25 cellular contexts compared by ENCODE assay signal in genomic region chr7:135682191-135682590, GRCh38. TPM values are rescaled to one million over a fixed set of nuclear protein-coding genes. Genes with fewer than 3 reads are reported as not detected.
DNase-seq lines count a peak whose midpoint lies in the region; ATAC-seq and TF ChIP-seq lines count a peak whose summit lies in the region.
"Had no signal": no experiment of that assay in that cellular context is flagged by ENCODE, and none has a peak within 500 bp of the region (broad histone marks: within the 10 kb centered on the region; RNA-seq: fewer than 3 reads in every experiment).

No MANE protein-coding gene starts in this region.

- H3K27me3 ChIP-seq in heart left ventricle (no peaks in the 10 kb centered on the region), skeletal muscle tissue (ENCODE audit: control insufficient read depth in 3 of 3, insufficient read depth in 3 of 3, low read length in 3 of 3) (no peaks in the 10 kb centered on the region)
- H3K27me3 ChIP-seq: adrenal gland had no signal

- H3K9me3 ChIP-seq in heart left ventricle = no peaks in the 10 kb centered on the region
- H3K9me3 ChIP-seq in skeletal muscle tissue (ENCODE audit: control insufficient read depth in 3 of 3, low read length in 3 of 3) = no peaks in the 10 kb centered on the region
- H3K9me3 ChIP-seq: adrenal gland had no signal

- H3K9ac ChIP-seq in skeletal muscle tissue (ENCODE audit: low read depth in 1 of 3, low read length in 3 of 3) = no peak overlapping the region

- H3K4me1 ChIP-seq in heart left ventricle = peaks cover 0 to 48% (median 19%) of the 10 kb centered on the region in 12 donors
- peaks cover 20 to 40% (median 39%) of the 10 kb centered on the region in 3 donors for H3K4me1 ChIP-seq in skeletal muscle tissue (ENCODE audit: control insufficient read depth in 3 of 3, insufficient read depth in 3 of 3, low read length in 3 of 3)

- 41 to 77% (median 54%) methylated on average over 3 of the region's 3 CpGs for WGBS in heart left ventricle, 4 donors

- no peak for TF ChIP-seq CTCF in heart left ventricle (IDR thresholded peaks at IDR 0.05)

- DNase-seq in G401 (ENCODE audit: low spot score) (peak; percentile 23), NCI-H446 treated with DMSO at 0.1 percent for 48 hours (lab: John Stamatoyannopoulos, UW) (peak; percentile 43), heart left ventricle (peak in 1 of 5 donors; percentile 48), OCI-M1 (lab: John Stamatoyannopoulos, UW) (no peak), globus pallidus (ENCODE audit: low spot score) (no peak)
- no peak for DNase-seq in activated effector memory CD4-positive, alpha-beta T cell treated with anti-CD3 and anti-CD28 coated beads, Interleukin-2, amount 50 U/mL, for 16 hours
- DNase-seq: activated CD4-positive, CD25-positive, alpha-beta regulatory T cell treated with anti-CD3 and anti-CD28 coated beads, Interleukin-2, amount 50 U/mL, for 72 hours; activated T-cell treated with anti-CD3 and anti-CD28 coated beads, Interleukin-2, amount 50 U/mL, for 1 hour; adrenal gland; CD4-positive, alpha-beta T cell; dermis blood vessel endothelial cell; DMS153; head of caudate nucleus; left colon; midbrain; MM.1S; NCI-H1417 treated with DMSO at 0.1 percent for 48 hours; NCI-H2107; NCI-H524; stimulated activated CD4-positive, alpha-beta T cell treated with anti-CD3 and anti-CD28 coated beads, Interleukin-4, amount 100 ng/mL, for 1 hour had no signal

- H3K4me3 ChIP-seq in heart left ventricle (no peak overlapping the region), skeletal muscle tissue (ENCODE audit: low read length in 3 of 3) (no peak overlapping the region)
- H3K4me3 ChIP-seq: adrenal gland had no signal

- peaks cover 0 to 36% (median 11%) of the 10 kb centered on the region in 9 donors for H3K36me3 ChIP-seq in heart left ventricle
- H3K36me3 ChIP-seq in skeletal muscle tissue (ENCODE audit: control insufficient read depth in 3 of 3, insufficient read depth in 3 of 3, low read length in 3 of 3) = peaks cover 0 to 18% (median 9%) of the 10 kb centered on the region in 3 donors
- H3K36me3 ChIP-seq: adrenal gland had no signal

- intact Hi-C loops in heart left ventricle (cut with DNase I) = loop anchor here in 1 of 10 donors (5.0 kb wide), 1 partner anchor 110 kb away; no protein-coding TSS in a partner anchor

- H3K27ac ChIP-seq in heart left ventricle (peak overlapping the region in 9 of 12 donors; percentile 18 to 77 (median 56)), skeletal muscle tissue (ENCODE audit: low read depth, low read length) (peak overlapping the region; percentile 13)
- H3K27ac ChIP-seq: adrenal gland had no signal

- in situ Hi-C loops in G401 (cut with HindIII; ENCODE audit: low sequenced_read_pairs) = no loop called here

- ATAC-seq in heart left ventricle = peak; percentile 35 to 77 (median 56)
- ATAC-seq: left colon; natural killer cell treated with Interleukin-12 subunit alpha and Interleukin-12 subunit beta and Interleukin-15 and Interleukin-18, amount 100 ng/mL, for 72 hours; Panc1; stimulated activated memory B cell treated with anti-CD40 and anti-IgM and Interleukin-4, amounts not matched to agents 10 μg/mL and 1 μg/mL and 100 μg/mL, for 72 hours had no signal

- no peak for TF ChIP-seq POLR2A in heart left ventricle (IDR thresholded peaks at IDR 0.05)

RNA-seq across cellular contexts. Expression of gene STMP1, which starts 19.9 kb away (rescaled TPM):
- total RNA-seq in G401 (2014; rRNA removed; shearing (Covaris generic)) = 20.1 and 34.1 TPM in 2 replicates
- total RNA-seq in heart left ventricle (10 to 100 TPM; 14.7 to 34.7 (median 29.2) TPM), skeletal muscle tissue (15.7 TPM)
- 10 to 100 TPM; 27.0 to 34.4 TPM for polyA plus RNA-seq in heart left ventricle

RNA-seq across cellular contexts. Expression of gene SLC13A4, which starts 45.8 kb away (rescaled TPM):
- total RNA-seq in G401 (2014; rRNA removed; shearing (Covaris generic)) = 0.31 and 1.2 TPM in 2 replicates
- total RNA-seq in heart left ventricle (1 to 10 TPM in 2 of 9 donors, under 1 TPM in 6, not detected in 1; 0.09 to 1.5 (median 0.46) TPM), skeletal muscle tissue (not detected)
- under 1 TPM; 0.08 to 0.91 TPM for polyA plus RNA-seq in heart left ventricle
- total RNA-seq: CD4-positive, alpha-beta T cell; dermis blood vessel endothelial cell; endothelial cell of umbilical vein; left colon; natural killer cell treated with Interleukin-12 subunit alpha and Interleukin-12 subunit beta and Interleukin-15 and Interleukin-18, amount 100 ng/mL, for 72 hours had no signal
- polyA plus RNA-seq: endothelial cell of umbilical vein had no signal

Comparison
In these comparisons a context has a peak if more than half of its experiments do, and no peak if none do; other contexts are left out.
1. DNase-seq: peak in G401 (single experiment) and NCI-H446 treated with DMSO at 0.1 percent for 48 hours (single experiment); none in OCI-M1 (single experiment), globus pallidus (single experiment) and activated effector memory CD4-positive, alpha-beta T cell treated with anti-CD3 and anti-CD28 coated beads, Interleukin-2, amount 50 U/mL, for 16 hours (single experiment).